In genomic region chr6:157380779-157381561, GRCh38 we compare ENCODE assay signal across 8 cellular contexts.
DNase-seq lines count a peak whose midpoint lies in the region; ATAC-seq lines count a peak whose summit lies in the region.

ZDHHC14 (plus strand) TSS chr6:157381190.

- ATAC-seq in GM18858 (IDR thresholded peaks at IDR 0.05; ENCODE audit: unreplicated experiment): peak; percentile 66
- peak; percentile 64 for ATAC-seq in HG03064 (IDR thresholded peaks at IDR 0.05; ENCODE audit: low read depth, unreplicated experiment)

- H3K4me1 ChIP-seq in ACC112 (ENCODE audit: control insufficient read depth, insufficient read depth, low read length, unreplicated experiment): peaks cover 6% of the 10 kb centered on the region

- H3K4me3 ChIP-seq in ACC112 (ENCODE audit: low read depth, low read length): peak within 1 kb of the TSS; percentile 85

- peak within 1 kb of the TSS; percentile 22 for H3K27ac ChIP-seq in ACC112 (ENCODE audit: low read depth, low read length)

- H3K79me2 ChIP-seq in ACC112 (ENCODE audit: control insufficient read depth, insufficient read depth, low read length, unreplicated experiment): peaks cover 10% of the 10 kb centered on the region

- no peaks in the 10 kb centered on the region for H3K36me3 ChIP-seq in ACC112 (ENCODE audit: insufficient read depth, low read length)

- peak within 1 kb of the TSS; percentile 91 for H2AFZ ChIP-seq in ACC112 (ENCODE audit: low read length, unreplicated experiment)

- peak; percentile 46 for DNase-seq in NCI-H2196 (lab: John Stamatoyannopoulos, UW; ENCODE audit: unreplicated experiment)
- peak; percentile 76 for DNase-seq in activated CD4-positive, CD25-positive, alpha-beta regulatory T cell treated with anti-CD3 and anti-CD28 coated beads, Interleukin-2, amount 50 U/mL, for 16 hours (ENCODE audit: low read depth, low spot score)
- peak; percentile 87 for DNase-seq in central memory CD4-positive, alpha-beta T cell
- peak; percentile 94 for DNase-seq in islet precursor cell
- DNase-seq in stimulated activated CD4-positive, alpha-beta T cell treated with anti-CD3 and anti-CD28 coated beads, Interleukin-12 subunit alpha, Interleukin-12 subunit beta, amount 100 ng/mL, for 4 hours: peak; percentile 90

- H3K27me3 ChIP-seq in ACC112 (ENCODE audit: insufficient read depth, low read length): no peaks in the 10 kb centered on the region

Comparison
In these comparisons a context has a peak if more than half of its experiments do, and no peak if none do; other contexts are left out.
1. Peak in every context shown above with its lines: DNase-seq, ATAC-seq, H3K4me3 ChIP-seq and H3K27ac ChIP-seq.